In the genomic region with DNA sequence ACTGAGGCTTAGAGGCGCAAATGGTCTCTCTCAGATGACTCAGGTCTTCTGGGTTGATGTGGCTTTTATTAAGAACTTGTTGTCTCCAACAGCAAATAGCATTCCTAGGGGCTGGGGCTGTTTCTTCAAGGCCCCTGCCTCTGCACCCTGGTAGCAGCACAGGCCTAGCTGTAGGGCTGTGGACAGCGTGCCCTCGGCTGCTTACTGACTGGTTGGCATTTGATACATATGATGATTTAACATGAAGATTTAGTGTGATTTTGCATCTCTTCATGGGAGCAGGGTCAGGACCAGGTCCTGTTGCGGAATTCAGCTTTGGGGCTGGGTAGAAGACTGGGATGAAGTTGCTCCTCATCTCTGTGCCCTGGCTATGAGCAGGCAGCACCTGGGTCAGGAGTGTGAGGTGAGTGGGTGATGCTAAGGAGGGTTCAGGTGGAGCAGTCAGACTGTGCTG, we compare ENCODE assay signal across 1 cellular context.
TF ChIP-seq lines count a peak whose summit lies in the region.

No MANE protein-coding gene starts in this region.

TF ChIP-seq in GM23338, 12 proteins besides CTCF, POLR2A, EP300 and RAD21 (continued from another document):
- TF ChIP-seq REST (IDR thresholded peaks at IDR 0.05; ENCODE audit: unreplicated experiment) (no peak), POLR2AphosphoS5 (IDR thresholded peaks at IDR 0.05; ENCODE audit: low read depth) (no peak), CREB1 (CRISPR knock-in tag; IDR thresholded peaks at IDR 0.05; ENCODE audit: low read depth) (no peak), ZNF462 (CRISPR knock-in tag; IDR thresholded peaks at IDR 0.05) (no peak), JUNB (IDR thresholded peaks at IDR 0.05; ENCODE audit: unreplicated experiment) (no peak), NANOG (IDR thresholded peaks at IDR 0.05; ENCODE audit: borderline replicate concordance) (no peak), ZNF331 (CRISPR knock-in tag; IDR thresholded peaks at IDR 0.05; ENCODE audit: low read depth) (no peak), STAT1 (IDR thresholded peaks at IDR 0.05; ENCODE audit: unreplicated experiment) (no peak), ZNF114 (CRISPR knock-in tag; IDR thresholded peaks at IDR 0.05) (no peak)
